Comparison of ENCODE assay signal across 1 cellular context in the genomic region with DNA sequence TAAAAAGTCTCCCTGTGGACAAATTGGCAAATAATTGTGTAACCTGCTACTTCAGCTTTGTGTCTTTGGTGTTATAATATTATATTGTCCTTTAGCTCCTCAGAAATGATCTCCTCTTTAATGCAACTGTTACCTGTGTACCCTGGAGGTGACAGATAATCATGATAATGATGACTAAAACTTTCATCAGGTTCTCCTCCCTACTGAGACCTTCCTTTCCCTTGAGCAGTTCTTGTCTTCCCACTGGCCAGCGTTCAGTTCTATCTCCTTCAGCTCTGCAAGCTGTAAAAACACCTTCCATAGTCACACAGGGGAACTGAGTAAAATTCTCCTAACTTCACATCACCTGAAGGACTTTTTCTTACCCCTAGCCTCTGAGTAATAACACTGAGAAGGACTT.
TF ChIP-seq lines count a peak whose summit lies in the region.

No MANE protein-coding gene starts in this region.

TF ChIP-seq in GM23338, 12 proteins besides CTCF, POLR2A, EP300 and RAD21:
- TF ChIP-seq STAT1 (IDR thresholded peaks at IDR 0.05; ENCODE audit: unreplicated experiment): no peak
- TF ChIP-seq POLR2AphosphoS5 (IDR thresholded peaks at IDR 0.05; ENCODE audit: low read depth): no peak
- TF ChIP-seq NANOG (IDR thresholded peaks at IDR 0.05; ENCODE audit: borderline replicate concordance): no peak
- TF ChIP-seq EZH2 (IDR thresholded peaks at IDR 0.05; ENCODE audit: low read depth, unreplicated experiment): no peak
- no peak for TF ChIP-seq ZNF331 (CRISPR knock-in tag; IDR thresholded peaks at IDR 0.05; ENCODE audit: low read depth)
- TF ChIP-seq ZNF114 (CRISPR knock-in tag; IDR thresholded peaks at IDR 0.05): no peak
- TF ChIP-seq, protein P1, sequence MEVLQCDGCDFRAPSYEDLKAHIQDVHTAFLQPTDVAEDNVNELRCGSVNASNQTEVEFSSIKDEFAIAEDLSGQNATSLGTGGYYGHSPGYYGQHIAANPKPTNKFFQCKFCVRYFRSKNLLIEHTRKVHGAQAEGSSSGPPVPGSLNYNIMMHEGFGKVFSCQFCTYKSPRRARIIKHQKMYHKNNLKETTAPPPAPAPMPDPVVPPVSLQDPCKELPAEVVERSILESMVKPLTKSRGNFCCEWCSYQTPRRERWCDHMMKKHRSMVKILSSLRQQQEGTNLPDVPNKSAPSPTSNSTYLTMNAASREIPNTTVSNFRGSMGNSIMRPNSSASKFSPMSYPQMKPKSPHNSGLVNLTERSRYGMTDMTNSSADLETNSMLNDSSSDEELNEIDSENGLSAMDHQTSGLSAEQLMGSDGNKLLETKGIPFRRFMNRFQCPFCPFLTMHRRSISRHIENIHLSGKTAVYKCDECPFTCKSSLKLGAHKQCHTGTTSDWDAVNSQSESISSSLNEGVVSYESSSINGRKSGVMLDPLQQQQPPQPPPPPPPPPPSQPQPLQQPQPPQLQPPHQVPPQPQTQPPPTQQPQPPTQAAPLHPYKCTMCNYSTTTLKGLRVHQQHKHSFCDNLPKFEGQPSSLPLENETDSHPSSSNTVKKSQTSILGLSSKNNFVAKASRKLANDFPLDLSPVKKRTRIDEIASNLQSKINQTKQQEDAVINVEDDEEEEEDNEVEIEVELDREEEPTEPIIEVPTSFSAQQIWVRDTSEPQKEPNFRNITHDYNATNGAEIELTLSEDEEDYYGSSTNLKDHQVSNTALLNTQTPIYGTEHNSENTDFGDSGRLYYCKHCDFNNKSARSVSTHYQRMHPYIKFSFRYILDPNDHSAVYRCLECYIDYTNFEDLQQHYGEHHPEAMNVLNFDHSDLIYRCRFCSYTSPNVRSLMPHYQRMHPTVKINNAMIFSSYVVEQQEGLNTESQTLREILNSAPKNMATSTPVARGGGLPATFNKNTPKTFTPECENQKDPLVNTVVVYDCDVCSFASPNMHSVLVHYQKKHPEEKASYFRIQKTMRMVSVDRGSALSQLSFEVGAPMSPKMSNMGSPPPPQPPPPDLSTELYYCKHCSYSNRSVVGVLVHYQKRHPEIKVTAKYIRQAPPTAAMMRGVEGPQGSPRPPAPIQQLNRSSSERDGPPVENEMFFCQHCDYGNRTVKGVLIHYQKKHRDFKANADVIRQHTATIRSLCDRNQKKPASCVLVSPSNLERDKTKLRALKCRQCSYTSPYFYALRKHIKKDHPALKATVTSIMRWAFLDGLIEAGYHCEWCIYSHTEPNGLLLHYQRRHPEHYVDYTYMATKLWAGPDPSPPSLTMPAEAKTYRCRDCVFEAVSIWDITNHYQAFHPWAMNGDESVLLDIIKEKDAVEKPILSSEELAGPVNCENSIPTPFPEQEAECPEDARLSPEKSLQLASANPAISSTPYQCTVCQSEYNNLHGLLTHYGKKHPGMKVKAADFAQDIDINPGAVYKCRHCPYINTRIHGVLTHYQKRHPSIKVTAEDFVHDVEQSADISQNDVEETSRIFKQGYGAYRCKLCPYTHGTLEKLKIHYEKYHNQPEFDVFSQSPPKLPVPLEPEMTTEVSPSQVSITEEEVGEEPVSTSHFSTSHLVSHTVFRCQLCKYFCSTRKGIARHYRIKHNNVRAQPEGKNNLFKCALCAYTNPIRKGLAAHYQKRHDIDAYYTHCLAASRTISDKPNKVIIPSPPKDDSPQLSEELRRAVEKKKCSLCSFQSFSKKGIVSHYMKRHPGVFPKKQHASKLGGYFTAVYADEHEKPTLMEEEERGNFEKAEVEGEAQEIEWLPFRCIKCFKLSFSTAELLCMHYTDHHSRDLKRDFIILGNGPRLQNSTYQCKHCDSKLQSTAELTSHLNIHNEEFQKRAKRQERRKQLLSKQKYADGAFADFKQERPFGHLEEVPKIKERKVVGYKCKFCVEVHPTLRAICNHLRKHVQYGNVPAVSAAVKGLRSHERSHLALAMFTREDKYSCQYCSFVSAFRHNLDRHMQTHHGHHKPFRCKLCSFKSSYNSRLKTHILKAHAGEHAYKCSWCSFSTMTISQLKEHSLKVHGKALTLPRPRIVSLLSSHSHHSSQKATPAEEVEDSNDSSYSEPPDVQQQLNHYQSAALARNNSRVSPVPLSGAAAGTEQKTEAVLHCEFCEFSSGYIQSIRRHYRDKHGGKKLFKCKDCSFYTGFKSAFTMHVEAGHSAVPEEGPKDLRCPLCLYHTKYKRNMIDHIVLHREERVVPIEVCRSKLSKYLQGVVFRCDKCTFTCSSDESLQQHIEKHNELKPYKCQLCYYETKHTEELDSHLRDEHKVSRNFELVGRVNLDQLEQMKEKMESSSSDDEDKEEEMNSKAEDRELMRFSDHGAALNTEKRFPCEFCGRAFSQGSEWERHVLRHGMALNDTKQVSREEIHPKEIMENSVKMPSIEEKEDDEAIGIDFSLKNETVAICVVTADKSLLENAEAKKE (CRISPR knock-in tag; IDR thresholded peaks at IDR 0.05): no peak
- TF ChIP-seq REST (IDR thresholded peaks at IDR 0.05; ENCODE audit: unreplicated experiment): no peak
- TF ChIP-seq CREB1 (CRISPR knock-in tag; IDR thresholded peaks at IDR 0.05; ENCODE audit: low read depth): no peak
- no peak for TF ChIP-seq JUNB (IDR thresholded peaks at IDR 0.05; ENCODE audit: unreplicated experiment)
- no peak for TF ChIP-seq EZH2phosphoT487 (IDR thresholded peaks at IDR 0.05; ENCODE audit: unreplicated experiment)
- TF ChIP-seq, protein P2, sequence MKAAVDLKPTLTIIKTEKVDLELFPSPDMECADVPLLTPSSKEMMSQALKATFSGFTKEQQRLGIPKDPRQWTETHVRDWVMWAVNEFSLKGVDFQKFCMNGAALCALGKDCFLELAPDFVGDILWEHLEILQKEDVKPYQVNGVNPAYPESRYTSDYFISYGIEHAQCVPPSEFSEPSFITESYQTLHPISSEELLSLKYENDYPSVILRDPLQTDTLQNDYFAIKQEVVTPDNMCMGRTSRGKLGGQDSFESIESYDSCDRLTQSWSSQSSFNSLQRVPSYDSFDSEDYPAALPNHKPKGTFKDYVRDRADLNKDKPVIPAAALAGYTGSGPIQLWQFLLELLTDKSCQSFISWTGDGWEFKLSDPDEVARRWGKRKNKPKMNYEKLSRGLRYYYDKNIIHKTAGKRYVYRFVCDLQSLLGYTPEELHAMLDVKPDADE (IDR thresholded peaks at IDR 0.05): no peak
TF ChIP-seq in GM23338: peak in this region for 0.
